ENCODE assay signal across 1 cellular context in the genomic region with DNA sequence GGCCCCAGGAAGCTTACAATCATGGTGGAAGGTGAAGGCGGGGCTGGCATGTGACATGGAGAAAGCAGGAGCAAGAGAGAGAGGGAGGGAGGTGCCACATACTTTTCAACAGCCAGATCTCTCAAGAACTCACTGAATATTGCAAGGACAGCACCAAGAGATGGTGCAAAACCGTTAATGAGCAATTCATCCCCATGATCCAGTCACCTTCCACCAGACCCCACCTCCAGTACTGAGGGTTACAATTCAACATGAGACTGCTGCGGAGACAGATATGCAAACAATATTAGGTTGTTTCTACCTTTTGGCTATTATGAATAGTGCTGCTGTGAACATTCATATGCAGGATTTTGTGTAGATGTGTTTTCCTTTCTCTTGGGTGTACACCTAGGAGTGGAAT.
TF ChIP-seq lines count a peak whose summit lies in the region.

No MANE protein-coding gene starts in this region.

TF ChIP-seq in GM12878, 131 proteins besides CTCF, POLR2A, EP300 and RAD21 (continued from another document):
- TF ChIP-seq POLR2AphosphoS5 (IDR thresholded peaks at IDR 0.05; ENCODE audit: low read length) = 0 out of 2 replicates have a peak, but pooled peaks have one; percentile 19
- TF ChIP-seq, protein P1, sequence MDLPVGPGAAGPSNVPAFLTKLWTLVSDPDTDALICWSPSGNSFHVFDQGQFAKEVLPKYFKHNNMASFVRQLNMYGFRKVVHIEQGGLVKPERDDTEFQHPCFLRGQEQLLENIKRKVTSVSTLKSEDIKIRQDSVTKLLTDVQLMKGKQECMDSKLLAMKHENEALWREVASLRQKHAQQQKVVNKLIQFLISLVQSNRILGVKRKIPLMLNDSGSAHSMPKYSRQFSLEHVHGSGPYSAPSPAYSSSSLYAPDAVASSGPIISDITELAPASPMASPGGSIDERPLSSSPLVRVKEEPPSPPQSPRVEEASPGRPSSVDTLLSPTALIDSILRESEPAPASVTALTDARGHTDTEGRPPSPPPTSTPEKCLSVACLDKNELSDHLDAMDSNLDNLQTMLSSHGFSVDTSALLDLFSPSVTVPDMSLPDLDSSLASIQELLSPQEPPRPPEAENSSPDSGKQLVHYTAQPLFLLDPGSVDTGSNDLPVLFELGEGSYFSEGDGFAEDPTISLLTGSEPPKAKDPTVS (IDR thresholded peaks at IDR 0.05; ENCODE audit: low read depth, low read length) = no peak
